Comparison of ENCODE assay signal across 8 cellular contexts in the genomic region with DNA sequence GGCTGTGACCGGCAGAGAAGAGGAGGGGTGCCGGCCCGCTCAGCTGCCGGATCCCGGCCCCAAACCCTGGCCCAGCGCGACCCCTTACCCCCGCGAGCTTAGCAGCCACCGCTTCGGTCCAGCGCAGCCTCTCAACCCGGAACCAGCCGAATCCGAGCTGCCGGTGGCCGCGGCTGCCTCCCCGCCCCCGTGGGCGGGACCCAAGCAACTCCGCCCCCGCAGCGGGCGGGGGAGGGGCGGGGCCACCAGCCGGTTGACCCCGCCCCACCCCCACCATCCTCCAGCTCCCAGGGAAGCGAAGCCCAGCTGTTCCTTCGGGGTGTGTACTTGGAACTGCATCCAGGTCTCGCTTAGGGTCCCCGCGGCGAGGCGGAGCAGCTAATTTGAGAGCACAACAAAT. TPM values are rescaled to one million over a fixed set of nuclear protein-coding genes. Genes with fewer than 3 reads are reported as not detected.
DNase-seq lines count a peak whose midpoint lies in the region; ATAC-seq lines count a peak whose summit lies in the region.

Gene TRIM62 (minus strand): TSS at position 138 of the 400 bp plus-strand sequence. CDS start 611 bp downstream, outside the sequence.

- DNase-seq in CD4-positive, alpha-beta memory T cell, result peak; percentile 70 to 80 (median 73)
- DNase-seq in MG63, result peak; percentile 76
- DNase-seq in SK-MEL-5 (ENCODE audit: low read depth, low spot score), result peak; percentile 75
- peak; percentile 75 for DNase-seq in activated naive CD4-positive, alpha-beta T cell treated with Interleukin-2 at 50 U/mL for 16 hours
- peak; percentile 96 for DNase-seq in germinal center (ENCODE audit: low spot score)
- DNase-seq in nucleus accumbens (lab: John Stamatoyannopoulos, UW), result peak in 54 of 56 donors; percentile 36 to 91 (median 79)
- peak; percentile 89 for DNase-seq in superior temporal gyrus (ENCODE audit: extremely low spot score)

- H3K9me3 Mint-ChIP-seq in CD4-positive, alpha-beta memory T cell, result no peaks in the 10 kb centered on the region

- H3K9me3 ChIP-seq in CD4-positive, alpha-beta memory T cell (ENCODE audit: control insufficient read depth in 1 of 2, low read length in 2 of 2), result no peaks in the 10 kb centered on the region
- H3K9me3 ChIP-seq in MG63, result no peaks in the 10 kb centered on the region

- in situ Hi-C loops in SK-MEL-5 (cut with HindIII; ENCODE audit: low pct_unique_long_range_greater_than_20kb, low sequenced_read_pairs), result no loop called here

- peaks cover 16% of the 10 kb centered on the region for H3K4me1 ChIP-seq in CD4-positive, alpha-beta memory T cell (ENCODE audit: insufficient read depth, low read length)

- no peaks in the 10 kb centered on the region for H3K27me3 ChIP-seq in CD4-positive, alpha-beta memory T cell (ENCODE audit: insufficient read depth, low read length)
- H3K27me3 ChIP-seq in MG63, result peaks cover 11% of the 10 kb centered on the region

- H3K4me3 Mint-ChIP-seq in CD4-positive, alpha-beta memory T cell, result peak within 1 kb of the TSS; percentile 86 to 93 (median 92)

- ATAC-seq in GM21576 (IDR thresholded peaks at IDR 0.05; ENCODE audit: unreplicated experiment), result peak; percentile 59

- POLR2A ChIA-PET in CD4-positive, alpha-beta memory T cell (lab: Charles Lee; ENCODE audit: partially characterized antibody), result interaction anchor here (0.5 to 2.5 kb wide), 13 partner anchors 9 to 364 kb away, joined by 3 to 99 read pairs (median 9); partner anchors contain the start of genes RNF19B, S100PBP and YARS1

- peak within 1 kb of the TSS; percentile 63 to 95 (median 91) for H3K27ac Mint-ChIP-seq in CD4-positive, alpha-beta memory T cell

- H3K36me3 Mint-ChIP-seq in CD4-positive, alpha-beta memory T cell, result peaks cover 6 to 9% of the 10 kb centered on the region in 2 donors

- intact Hi-C loops in CD4-positive, alpha-beta memory T cell (cut with micrococcal nuclease), result loop anchor here (1.0 to 2.0 kb wide), 3 partner anchors 55 to 169 kb away; partner anchors contain the start of gene ZNF362

- H3K27ac ChIP-seq in CD4-positive, alpha-beta memory T cell (ENCODE audit: low read depth, low read length), result peak within 1 kb of the TSS; percentile 58

- peak within 1 kb of the TSS; percentile 54 to 73 for H3K4me3 ChIP-seq in CD4-positive, alpha-beta memory T cell (ENCODE audit: low read length in 2 of 2)
- peak within 1 kb of the TSS; percentile 67 for H3K4me3 ChIP-seq in MG63

- peaks cover 0 to 5% of the 10 kb centered on the region in 2 donors for H3K27me3 Mint-ChIP-seq in CD4-positive, alpha-beta memory T cell

- H3K4me1 Mint-ChIP-seq in CD4-positive, alpha-beta memory T cell, result peaks cover 19 to 46% (median 33%) of the 10 kb centered on the region in 4 donors

- CTCF ChIA-PET in CD4-positive, alpha-beta memory T cell (lab: Charles Lee; ENCODE audit: partially characterized antibody), result interaction anchor here (1.2 to 2.7 kb wide), 8 partner anchors 44 to 114 kb away, joined by 3 to 24 read pairs (median 4); no protein-coding TSS in a partner anchor

- H3K36me3 ChIP-seq in CD4-positive, alpha-beta memory T cell (ENCODE audit: insufficient read depth, low read length), result no peaks in the 10 kb centered on the region
- H3K36me3 ChIP-seq in MG63, result no peaks in the 10 kb centered on the region

RNA-seq across cellular contexts. Expression of gene TRIM62, which starts in this region (rescaled TPM):
- 10 to 100 TPM; 20.0 to 26.2 TPM for total RNA-seq in CD4-positive, alpha-beta memory T cell
- 1 to 10 TPM; 7.2 to 7.6 TPM for polyA plus RNA-seq in CD4-positive, alpha-beta memory T cell
- total RNA-seq in MG63 (2014; rRNA removed; shearing (Covaris generic); ENCODE audit: low replicate concordance), result 0.82 and 3.2 TPM in 2 replicates
- 13.5 and 14.4 TPM in 2 replicates for total RNA-seq in SK-MEL-5 (2014; rRNA removed; shearing (Covaris generic))
- 47.4 and 48.5 TPM in 2 replicates for polyA plus RNA-seq in SK-MEL-5 (2015; cell fraction: cytosol; rRNA removed)
- polyA plus RNA-seq in SK-MEL-5 (2015; cell fraction: nucleus; rRNA removed), result 27.8 and 34.0 TPM in 2 replicates

Comparison
In these comparisons a context has a peak if more than half of its experiments do, and no peak if none do; other contexts are left out.
1. Peak in every context shown above with its lines: DNase-seq, ATAC-seq, H3K4me3 ChIP-seq and H3K27ac ChIP-seq.